ENCODE assay signal across 27 cellular contexts in genomic region chr7:150953061-150953997, GRCh38. TPM values are rescaled to one million over a fixed set of nuclear protein-coding genes. Genes with fewer than 3 reads are reported as not detected.
A peak's percentile ranks its signal among the peaks of the same experiment; 100 is the strongest.
DNase-seq lines count a peak whose midpoint lies in the region; TF ChIP-seq lines count a peak whose summit lies in the region.
"Had no signal": no experiment of that assay in that cellular context is flagged by ENCODE, and none has a peak within 500 bp of the region (broad histone marks: within the 10 kb centered on the region; RNA-seq: fewer than 3 reads in every experiment).

No MANE protein-coding gene starts in this region.

- TF ChIP-seq CTCF in HEK293 (tag by site-specific recombination; IDR thresholded peaks at IDR 0.05) (no peak), coronary artery (IDR thresholded peaks at IDR 0.05) (no peak)

- H3K27me3 ChIP-seq in endocrine pancreas (ENCODE audit: control insufficient read depth, insufficient read depth, low read length) (no peaks in the 10 kb centered on the region), mesenchymal stem cell (ENCODE audit: control insufficient read depth in 1 of 2, insufficient read depth in 1 of 2, low read length in 2 of 2) (peaks cover 31 to 60% of the 10 kb centered on the region in 2 experiments), rectal smooth muscle tissue (ENCODE audit: control insufficient read depth, insufficient read depth, low read length) (no peaks in the 10 kb centered on the region)
- H3K27me3 ChIP-seq: hepatocyte, testis, vagina had no signal

- no peak overlapping the region for H2BK5ac ChIP-seq in mesenchymal stem cell (ENCODE audit: low read depth, low read length, poor library complexity, severe bottlenecking)

- H3K9ac ChIP-seq in endocrine pancreas (ENCODE audit: control insufficient read depth, insufficient read depth, low read length) = peak overlapping the region; percentile 51
- no peak overlapping the region for H3K9ac ChIP-seq in mesenchymal stem cell (ENCODE audit: low read length)
- no peak overlapping the region for H3K9ac ChIP-seq in rectal smooth muscle tissue (ENCODE audit: low read length)

- H3K14ac ChIP-seq in mesenchymal stem cell (ENCODE audit: low read length in 2 of 2) = peak overlapping the region in 1 of 2 experiments; percentile 83

- H4K8ac ChIP-seq in mesenchymal stem cell (ENCODE audit: low read length) = no peak overlapping the region

- CTCF ChIA-PET in HEK293 (lab: Yijun Ruan, JAX) = interaction anchor here (0.6 to 1.8 kb wide), 6 partner anchors 9 to 218 kb away, joined by 3 to 8 read pairs (median 4); no protein-coding TSS in a partner anchor

- H2AFZ ChIP-seq in mesenchymal stem cell (ENCODE audit: low read depth, low read length) = no peak overlapping the region
- H2AFZ ChIP-seq: GM23338, hepatocyte had no signal

- no peaks in the 10 kb centered on the region for H3K9me3 ChIP-seq in HEK293 (ENCODE audit: control insufficient read depth, insufficient read depth, low read depth, low read length)
- no peaks in the 10 kb centered on the region for H3K9me3 ChIP-seq in endocrine pancreas (ENCODE audit: control insufficient read depth, low read length)
- no peaks in the 10 kb centered on the region for H3K9me3 ChIP-seq in mesenchymal stem cell (ENCODE audit: control insufficient read depth, low read length)
- H3K9me3 ChIP-seq: A549, testis, vagina had no signal

- POLR2A ChIA-PET in HEK293 (lab: Yijun Ruan, JAX) = interaction anchor here (0.5 kb wide), 1 partner anchor 18 kb away, joined by 6 read pairs; no protein-coding TSS in a partner anchor

- no peak overlapping the region for H2BK15ac ChIP-seq in mesenchymal stem cell (ENCODE audit: low read depth, poor library complexity, severe bottlenecking)

- H2AK5ac ChIP-seq in mesenchymal stem cell (ENCODE audit: low read length, severe bottlenecking) = no peak overlapping the region

- H3K4ac ChIP-seq in mesenchymal stem cell (ENCODE audit: low read depth in 1 of 2, low read length in 2 of 2) = peak overlapping the region in 1 of 2 experiments; percentile 41

- no peak overlapping the region for H2BK12ac ChIP-seq in mesenchymal stem cell (ENCODE audit: low read length in 2 of 2)

- no peak overlapping the region for H3K4me3 ChIP-seq in HEK293 (ENCODE audit: low read depth, low read length)
- H3K4me3 ChIP-seq in endocrine pancreas (ENCODE audit: control insufficient read depth, insufficient read depth, low read length) = no peak overlapping the region
- H3K4me3 ChIP-seq in mesenchymal stem cell (ENCODE audit: insufficient read depth in 1 of 2, low read depth in 1 of 2, low read length in 2 of 2) = no peak overlapping the region
- peak overlapping the region; percentile 58 for H3K4me3 ChIP-seq in rectal smooth muscle tissue (ENCODE audit: low read length)
- H3K4me3 ChIP-seq in coronary artery = no peak overlapping the region
- H3K4me3 ChIP-seq: A549, GM23338, hepatocyte, testis, vagina had no signal

- no peak overlapping the region for H3K27ac ChIP-seq in HEK293 (ENCODE audit: extremely low read depth, low read depth, low read length)
- H3K27ac ChIP-seq in mesenchymal stem cell (ENCODE audit: low read length, poor library complexity, severe bottlenecking) = no peak overlapping the region
- peak overlapping the region; percentile 95 for H3K27ac ChIP-seq in rectal smooth muscle tissue (ENCODE audit: low read depth, low read length)
- H3K27ac ChIP-seq in coronary artery = no peak overlapping the region
- H3K27ac ChIP-seq: A549, hepatocyte, vagina had no signal

- no peak overlapping the region for H3K23ac ChIP-seq in mesenchymal stem cell (ENCODE audit: low read length in 2 of 2)

- 94% methylated on average over 17 of the region's 17 CpGs for WGBS in mesenchymal stem cell

- H3K36me3 ChIP-seq in HEK293 (ENCODE audit: control insufficient read depth in 2 of 2, insufficient read depth in 1 of 2, low read length in 2 of 2) (peaks cover 0 to 5% of the 10 kb centered on the region in 2 experiments; a peak in 1 of 3 replicates), endocrine pancreas (ENCODE audit: control insufficient read depth, insufficient read depth, low read length) (no peaks in the 10 kb centered on the region), mesenchymal stem cell (ENCODE audit: control insufficient read depth in 1 of 2, insufficient read depth in 2 of 2, low read depth in 1 of 2, low read length in 2 of 2) (no peaks in the 10 kb centered on the region), rectal smooth muscle tissue (ENCODE audit: control insufficient read depth, insufficient read depth, low read length) (peaks cover 6% of the 10 kb centered on the region)
- H3K36me3 ChIP-seq: vagina had no signal

- no peaks in the 10 kb centered on the region for H3K4me1 ChIP-seq in HEK293 (ENCODE audit: control insufficient read depth, insufficient read depth, low read length)
- no peaks in the 10 kb centered on the region for H3K4me1 ChIP-seq in endocrine pancreas (ENCODE audit: control insufficient read depth, insufficient read depth, low read length)
- H3K4me1 ChIP-seq in mesenchymal stem cell (ENCODE audit: control insufficient read depth, insufficient read depth, low read depth, low read length) = peaks cover 16% of the 10 kb centered on the region
- peaks cover 32% of the 10 kb centered on the region for H3K4me1 ChIP-seq in rectal smooth muscle tissue (ENCODE audit: control insufficient read depth, insufficient read depth, low read length)
- H3K4me1 ChIP-seq: A549 had no signal

- peak overlapping the region; percentile 8 for H4K91ac ChIP-seq in mesenchymal stem cell (ENCODE audit: low read length)

- H3K18ac ChIP-seq in mesenchymal stem cell (ENCODE audit: low read depth in 1 of 2, low read length in 2 of 2) = no peak overlapping the region

- DNase-seq in mesenchymal stem cell (no peak), coronary artery (ENCODE audit: low spot score) (no peak), NAMALWA (ENCODE audit: low spot score) (no peak), NCI-H1694 treated with DMSO at 0.1 percent for 48 hours (lab: John Stamatoyannopoulos, UW) (no peak), HCEC 1CT (no peak)
- DNase-seq: activated CD4-positive, alpha-beta memory T cell treated with anti-CD3 and anti-CD28 coated beads, Interleukin-2, amount 10 ng/mL, durations not matched to agents 7 days and 5 days; activated CD4-positive, CD25-positive, alpha-beta regulatory T cell treated with anti-CD3 and anti-CD28 coated beads, Interleukin-2, amount 50 U/mL, for 72 hours; activated CD8-positive, alpha-beta memory T cell treated with anti-CD3 and anti-CD28 coated beads, Interleukin-2, amount 50 U/mL, for 48 hours; activated naive CD4-positive, alpha-beta T cell treated with Interleukin-2 at 50 U/mL for 16 hours; CD4-positive, alpha-beta T cell; EL; KBM-7; naive B cell; NCI-H1105 treated with DMSO at 0.1 percent for 48 hours; NCI-H2029 treated with DMSO at 0.1 percent for 48 hours; NCI-H526 treated with DMSO at 0.1 percent for 48 hours; NK-92 treated with Interleukin-12 subunit alpha and Interleukin-12 subunit beta, amount 100 ng/mL, for 24 hours; occipital lobe; stimulated activated naive CD4-positive, alpha-beta T cell treated with Interleukin-2 at 50 U/mL for 16 hours; testis had no signal

- no peak overlapping the region for H2BK120ac ChIP-seq in mesenchymal stem cell (ENCODE audit: low read depth, low read length)

- H3K4me2 ChIP-seq in mesenchymal stem cell (ENCODE audit: low read length, poor library complexity, severe bottlenecking) = no peak overlapping the region
- H3K4me2 ChIP-seq: A549, GM23338, hepatocyte had no signal

- no peaks in the 10 kb centered on the region for H3K79me1 ChIP-seq in mesenchymal stem cell (replicated peaks; ENCODE audit: low read length, poor library complexity, severe bottlenecking)

TF ChIP-seq in HEK293, 187 proteins besides CTCF, POLR2A, EP300 and RAD21:
- TF ChIP-seq ZNF600 (tag by site-specific recombination; IDR thresholded peaks at IDR 0.05) (0 out of 2 replicates have a peak, but pooled peaks have one; percentile 32), ZNF248 (tag by site-specific recombination; IDR thresholded peaks at IDR 0.05) (no peak)

RNA-seq across cellular contexts. Expression of gene KCNH2, which starts 24.8 kb away (rescaled TPM):
- polyA plus RNA-seq in mesenchymal stem cell (2013, experiment 1 of 2) = 0.87 TPM
- polyA plus RNA-seq in mesenchymal stem cell (2013, experiment 2 of 2) = 0.92 TPM

RNA-seq across cellular contexts. Expression of gene NOS3, which starts 37.5 kb away (rescaled TPM):
- 4.7 TPM for polyA plus RNA-seq in mesenchymal stem cell (2013, experiment 1 of 2)
- polyA plus RNA-seq in mesenchymal stem cell (2013, experiment 2 of 2) = 3.5 TPM
